22 cellular contexts compared by ENCODE assay signal in genomic region chr7:158443688-158444483, GRCh38.
A peak's percentile ranks its signal among the peaks of the same experiment; 100 is the strongest.
DNase-seq lines count a peak whose midpoint lies in the region; ATAC-seq, FAIRE-seq and TF ChIP-seq lines count a peak whose summit lies in the region.
"Had no signal": no experiment of that assay in that cellular context is flagged by ENCODE, and none has a peak within 500 bp of the region (broad histone marks: within the 10 kb centered on the region; RNA-seq: fewer than 3 reads in every experiment).

No MANE protein-coding gene starts in this region.

- DNase-seq in WTC11 (ENCODE audit: low spot score) (no peak), kidney (peak; percentile 50), osteocyte (ENCODE audit: extremely low spot score, unreplicated experiment) (peak; percentile 84), UCSD-AML1 (lab: John Stamatoyannopoulos, UW; ENCODE audit: unreplicated experiment) (no peak), vagina (ENCODE audit: extremely low spot score in 2 of 2) (no peak), NCI-H1694 treated with DMSO at 0.1 percent for 48 hours (lab: John Stamatoyannopoulos, UW) (no peak)
- DNase-seq: CD4-positive, CD25-positive, alpha-beta regulatory T cell; EL; GF-D8; GM23248; IMR-90; NCI-H1105; NCI-H2081; NCI-H2171 treated with DMSO at 0.1 percent for 48 hours; NCI-H524 treated with DMSO at 0.1 percent for 48 hours; NCI-H82 had no signal

- H3K9me3 Mint-ChIP-seq in WTC11 (peaks cover 23% of the 10 kb centered on the region), osteocyte (ENCODE audit: unreplicated experiment) (peaks cover 22% of the 10 kb centered on the region)

- ATAC-seq in WTC11 = no peak
- ATAC-seq in HG02623 (IDR thresholded peaks at IDR 0.05; ENCODE audit: unreplicated experiment) = no peak
- ATAC-seq: Panc1 had no signal

- H3K4me3 ChIP-seq in BLaER1 (no peak overlapping the region), kidney (ENCODE audit: low read length in 2 of 2) (no peak overlapping the region), vagina (no peak overlapping the region)
- H3K4me3 ChIP-seq: GM23248 had no signal

- H4K20me1 ChIP-seq in BLaER1 = no peaks in the 10 kb centered on the region

- no peak for TF ChIP-seq POLR2A in vagina (IDR thresholded peaks at IDR 0.05)

- H3K27me3 Mint-ChIP-seq in WTC11 (ENCODE audit: low read depth) = no peaks in the 10 kb centered on the region
- H3K27me3 Mint-ChIP-seq in osteocyte (ENCODE audit: unreplicated experiment) = no peaks in the 10 kb centered on the region
- H3K27me3 Mint-ChIP-seq: B cell; CD4-positive, CD25-positive, alpha-beta regulatory T cell had no signal

- H3K36me3 ChIP-seq in BLaER1 (no peaks in the 10 kb centered on the region), kidney (ENCODE audit: control insufficient read depth in 1 of 2, insufficient read depth in 2 of 2, low read length in 2 of 2) (no peaks in the 10 kb centered on the region), vagina (no peaks in the 10 kb centered on the region)

- TF ChIP-seq CTCF in WTC11 (IDR thresholded peaks at IDR 0.05) = no peak
- no peak for TF ChIP-seq CTCF in kidney (IDR thresholded peaks at IDR 0.05; ENCODE audit: borderline replicate concordance, extremely low read depth, insufficient read depth)
- TF ChIP-seq CTCF in osteocyte (IDR thresholded peaks at IDR 0.05) = no peak
- no peak for TF ChIP-seq CTCF in vagina (IDR thresholded peaks at IDR 0.05)

- CTCF ChIA-PET in WTC11 (lab: Charles Lee) = interaction anchor here (1.2 to 3.7 kb wide), 6 partner anchors 17 to 42 kb away, joined by 3 to 17 read pairs (median 3); no protein-coding TSS in a partner anchor

- peak overlapping the region; percentile 71 for H3K4me2 ChIP-seq in BLaER1
- H3K4me2 ChIP-seq: KMS-11 had no signal

- no peak overlapping the region; the same call in 1 of the 2 replicates for H3K27ac ChIP-seq in BLaER1
- no peak overlapping the region for H3K27ac ChIP-seq in kidney (ENCODE audit: low read depth in 2 of 2, low read length in 2 of 2)
- no peak overlapping the region for H3K27ac ChIP-seq in vagina
- H3K27ac ChIP-seq: GM23248, KMS-11 had no signal

- H3K9me3 ChIP-seq in BLaER1 = peaks cover 8% of the 10 kb centered on the region
- H3K9me3 ChIP-seq in kidney (ENCODE audit: control insufficient read depth in 1 of 2, low read length in 2 of 2) = no peaks in the 10 kb centered on the region
- H3K9me3 ChIP-seq in vagina = no peaks in the 10 kb centered on the region

- H3K4me1 Mint-ChIP-seq in WTC11 (peaks cover 15% of the 10 kb centered on the region), osteocyte (ENCODE audit: unreplicated experiment) (no peaks in the 10 kb centered on the region)
- H3K4me1 Mint-ChIP-seq: B cell; CD4-positive, CD25-positive, alpha-beta regulatory T cell had no signal

- H3K4me3 Mint-ChIP-seq in WTC11 (no peak overlapping the region), osteocyte (ENCODE audit: unreplicated experiment) (no peak overlapping the region)
- H3K4me3 Mint-ChIP-seq: B cell; CD4-positive, CD25-positive, alpha-beta regulatory T cell had no signal

- intact Hi-C loops in kidney (cut with DNase I) = no loop called here
- intact Hi-C loops in vagina (cut with DNase I) = no loop called here

- no peak overlapping the region for H3K9ac ChIP-seq in BLaER1
- H3K9ac ChIP-seq in kidney (ENCODE audit: low read length in 2 of 2) = no peak overlapping the region
- H3K9ac ChIP-seq: GM23248, KMS-11 had no signal

- H3K4me1 ChIP-seq in BLaER1 (peaks cover 38% of the 10 kb centered on the region), kidney (ENCODE audit: control insufficient read depth in 1 of 2, insufficient read depth in 1 of 2, low read depth in 1 of 2, low read length in 2 of 2) (no peaks in the 10 kb centered on the region), vagina (no peaks in the 10 kb centered on the region)

- H3K27ac Mint-ChIP-seq in WTC11 (peak overlapping the region; percentile 73), osteocyte (ENCODE audit: unreplicated experiment) (no peak overlapping the region)
- H3K27ac Mint-ChIP-seq: B cell; CD4-positive, CD25-positive, alpha-beta regulatory T cell had no signal

- H3K36me3 Mint-ChIP-seq in WTC11 (peaks cover 12% of the 10 kb centered on the region), osteocyte (ENCODE audit: unreplicated experiment) (no peaks in the 10 kb centered on the region)
- H3K36me3 Mint-ChIP-seq: CD4-positive, CD25-positive, alpha-beta regulatory T cell had no signal

- FAIRE-seq in kidney (lab: Jason Lieb, UNC) = no peak
- FAIRE-seq: A204.1 had no signal

- H3K27me3 ChIP-seq in BLaER1 (no peaks in the 10 kb centered on the region), vagina (no peaks in the 10 kb centered on the region)

- POLR2A ChIA-PET in WTC11 (lab: Charles Lee) = interaction anchor here (0.6 kb wide), 1 partner anchor 39 kb away, joined by 3 read pairs; no protein-coding TSS in a partner anchor

TF ChIP-seq in WTC11, 78 proteins besides CTCF, POLR2A, EP300 and RAD21:
- TF ChIP-seq E2F1 (CRISPR knock-in tag; IDR thresholded peaks at IDR 0.05) (no peak), ZNF138 (CRISPR knock-in tag; conservative IDR thresholded peaks at IDR 0.05) (no peak), RELA (CRISPR knock-in tag; IDR thresholded peaks at IDR 0.05; ENCODE audit: borderline replicate concordance) (0 out of 2 replicates have a peak, but pooled peaks have one; percentile 18)

Comparison
In these comparisons a context has a peak if more than half of its experiments do, and no peak if none do; other contexts are left out.
1. DNase-seq: peak in kidney (single experiment) and osteocyte (single experiment); none in WTC11 (single experiment), UCSD-AML1 (single experiment), vagina (0 of 2) and NCI-H1694 treated with DMSO at 0.1 percent for 48 hours (single experiment).